23 cellular contexts compared by ENCODE assay signal in genomic region chr6:35086636-35087360, GRCh38. TPM values are rescaled to one million over a fixed set of nuclear protein-coding genes. Genes with fewer than 3 reads are reported as not detected.
DNase-seq lines count a peak whose midpoint lies in the region; ATAC-seq and TF ChIP-seq lines count a peak whose summit lies in the region.
"Had no signal": no experiment of that assay in that cellular context is flagged by ENCODE, and none has a peak within 500 bp of the region (broad histone marks: within the 10 kb centered on the region; RNA-seq: fewer than 3 reads in every experiment).

No MANE protein-coding gene starts in this region.

- H3K27me3 Mint-ChIP-seq in activated CD4-positive, alpha-beta T cell treated with anti-CD3 and anti-CD28 coated beads, Interleukin-2, amount 10 ng/mL, durations not matched to agents 7 days and 5 days = no peaks in the 10 kb centered on the region
- H3K27me3 Mint-ChIP-seq in activated CD4-positive, alpha-beta T cell treated with anti-CD3 and anti-CD28 coated beads for 36 hours = no peaks in the 10 kb centered on the region

- H3K9me3 ChIP-seq in ascending aorta (no peaks in the 10 kb centered on the region), mucosa of descending colon (no peaks in the 10 kb centered on the region), thoracic aorta (no peaks in the 10 kb centered on the region)
- H3K9me3 ChIP-seq: BLaER1, colonic mucosa, neutrophil, tibial nerve had no signal

- H3K27ac Mint-ChIP-seq in activated CD4-positive, alpha-beta T cell treated with anti-CD3 and anti-CD28 coated beads, Interleukin-2, amount 10 ng/mL, durations not matched to agents 7 days and 5 days = no peak overlapping the region
- H3K27ac Mint-ChIP-seq in activated CD4-positive, alpha-beta T cell treated with anti-CD3 and anti-CD28 coated beads for 36 hours = no peak overlapping the region

- no peaks in the 10 kb centered on the region for H3K27me3 ChIP-seq in ascending aorta
- no peaks in the 10 kb centered on the region for H3K27me3 ChIP-seq in thoracic aorta (replicated peaks; ENCODE audit: insufficient read depth)
- H3K27me3 ChIP-seq: BLaER1, colonic mucosa, neutrophil, tibial nerve had no signal

- ATAC-seq in activated CD4-positive, alpha-beta T cell treated with anti-CD3 and anti-CD28 coated beads for 36 hours = no peak
- ATAC-seq in mucosa of descending colon (no peak), thoracic aorta (ENCODE audit: insufficient number of reproducible peaks, low FRiP score, low read depth) (no peak), GM21381 (IDR thresholded peaks at IDR 0.05; ENCODE audit: unreplicated experiment) (no peak)
- ATAC-seq in stimulated activated naive CD8-positive, alpha-beta T cell treated with anti-CD3 and anti-CD28 coated beads, Interleukin-15, Interleukin-2, amounts not matched to agents 100 U/mL and 50 U/mL, for 24 hours = no peak
- ATAC-seq: activated naive CD4-positive, alpha-beta T cell treated with anti-CD3 and anti-CD28 coated beads, Interleukin-2, amount 50 U/mL, for 72 hours; activated T-cell treated with anti-CD3 and anti-CD28 coated beads, Interleukin-2, amount 50 U/mL, for 4 hours had no signal

- DNase-seq in activated CD4-positive, alpha-beta T cell treated with anti-CD3 and anti-CD28 coated beads, Interleukin-2, amount 10 ng/mL, durations not matched to agents 7 days and 5 days = peak; percentile 2
- DNase-seq in activated CD4-positive, alpha-beta T cell treated with anti-CD3 and anti-CD28 coated beads for 36 hours = no peak
- no peak for DNase-seq in ascending aorta (ENCODE audit: low spot score in 2 of 2)
- DNase-seq in mucosa of descending colon = peak in 2 of 3 donors; percentile 9 to 20
- no peak for DNase-seq in thoracic aorta (ENCODE audit: low spot score)
- no peak for DNase-seq in stimulated activated naive CD8-positive, alpha-beta T cell treated with anti-CD3 and anti-CD28 coated beads, Interleukin-15, Interleukin-2, amounts not matched to agents 100 U/mL and 50 U/mL, for 24 hours
- no peak for DNase-seq in foreskin melanocyte
- DNase-seq: activated CD4-positive, alpha-beta T cell treated with anti-CD3 and anti-CD28 coated beads, Interleukin-2, amount 50 U/mL, for 4 hours; activated T-cell treated with anti-CD3 and anti-CD28 coated beads, Interleukin-2, amount 50 U/mL, for 4 hours; colonic mucosa; HCEC 1CT; hypothalamus; left cardiac atrium; midbrain; NCI-H526; retina had no signal

- POLR2A ChIA-PET in activated CD4-positive, alpha-beta T cell treated with anti-CD3 and anti-CD28 coated beads, Interleukin-2, amount 10 ng/mL, durations not matched to agents 7 days and 5 days (lab: Charles Lee) = no interaction called here
- POLR2A ChIA-PET in activated CD4-positive, alpha-beta T cell treated with anti-CD3 and anti-CD28 coated beads for 36 hours (lab: Charles Lee) = no interaction called here

- no peaks in the 10 kb centered on the region for H3K4me1 Mint-ChIP-seq in activated CD4-positive, alpha-beta T cell treated with anti-CD3 and anti-CD28 coated beads, Interleukin-2, amount 10 ng/mL, durations not matched to agents 7 days and 5 days
- H3K4me1 Mint-ChIP-seq in activated CD4-positive, alpha-beta T cell treated with anti-CD3 and anti-CD28 coated beads for 36 hours = no peaks in the 10 kb centered on the region

- CTCF ChIA-PET in activated CD4-positive, alpha-beta T cell treated with anti-CD3 and anti-CD28 coated beads, Interleukin-2, amount 10 ng/mL, durations not matched to agents 7 days and 5 days (lab: Charles Lee) = interaction anchor here (0.6 to 1.5 kb wide), 2 partner anchors 15 to 804 kb away, joined by 3 to 4 read pairs; no protein-coding TSS in a partner anchor
- CTCF ChIA-PET in activated CD4-positive, alpha-beta T cell treated with anti-CD3 and anti-CD28 coated beads for 36 hours (lab: Charles Lee) = no interaction called here

- H3K36me3 ChIP-seq in ascending aorta = peaks cover 71 to 77% of the 10 kb centered on the region in 2 donors
- no peaks in the 10 kb centered on the region for H3K36me3 ChIP-seq in mucosa of descending colon (ENCODE audit: low read depth)
- peaks cover 67% of the 10 kb centered on the region for H3K36me3 ChIP-seq in thoracic aorta

- H3K4me1 ChIP-seq in ascending aorta (peaks cover 25 to 43% of the 10 kb centered on the region in 2 donors), mucosa of descending colon (ENCODE audit: low read depth) (no peaks in the 10 kb centered on the region), thoracic aorta (ENCODE audit: control insufficient read depth in 1 of 2, low read depth in 2 of 2) (peaks cover 29 to 58% of the 10 kb centered on the region in 2 donors)
- H3K4me1 ChIP-seq: colonic mucosa had no signal

- no peaks in the 10 kb centered on the region for H3K36me3 Mint-ChIP-seq in activated CD4-positive, alpha-beta T cell treated with anti-CD3 and anti-CD28 coated beads, Interleukin-2, amount 10 ng/mL, durations not matched to agents 7 days and 5 days (ENCODE audit: low read depth)
- H3K36me3 Mint-ChIP-seq in activated CD4-positive, alpha-beta T cell treated with anti-CD3 and anti-CD28 coated beads for 36 hours (ENCODE audit: low read depth) = peaks cover 6% of the 10 kb centered on the region

- no peak for TF ChIP-seq CTCF in ascending aorta (IDR thresholded peaks at IDR 0.05)
- TF ChIP-seq CTCF in mucosa of descending colon (IDR thresholded peaks at IDR 0.05) = no peak
- TF ChIP-seq CTCF in thoracic aorta (IDR thresholded peaks at IDR 0.05) = no peak

- H3K9me3 Mint-ChIP-seq in activated CD4-positive, alpha-beta T cell treated with anti-CD3 and anti-CD28 coated beads, Interleukin-2, amount 10 ng/mL, durations not matched to agents 7 days and 5 days = no peaks in the 10 kb centered on the region
- no peaks in the 10 kb centered on the region for H3K9me3 Mint-ChIP-seq in activated CD4-positive, alpha-beta T cell treated with anti-CD3 and anti-CD28 coated beads for 36 hours (ENCODE audit: low read depth)
- H3K9me3 Mint-ChIP-seq: activated naive CD4-positive, alpha-beta T cell treated with anti-CD3 and anti-CD28 coated beads, Interleukin-2, amount 50 U/mL, for 72 hours; activated T-cell treated with anti-CD3 and anti-CD28 coated beads, Interleukin-2, amount 50 U/mL, for 4 hours had no signal

- intact Hi-C loops in activated CD4-positive, alpha-beta T cell treated with anti-CD3 and anti-CD28 coated beads for 36 hours (cut with DNase I, micrococcal nuclease) = no loop called here
- intact Hi-C loops in ascending aorta (cut with DNase I) = loop anchor here (5.0 kb wide), 1 partner anchor 99 kb away; no protein-coding TSS in a partner anchor
- intact Hi-C loops in mucosa of descending colon (cut with DNase I, micrococcal nuclease) = no loop called here

- H3K27ac ChIP-seq in ascending aorta (peak overlapping the region; percentile 74 to 78), thoracic aorta (peak overlapping the region; percentile 79 to 85)
- H3K27ac ChIP-seq: colonic mucosa, neutrophil had no signal

- no peak overlapping the region for H3K4me3 Mint-ChIP-seq in activated CD4-positive, alpha-beta T cell treated with anti-CD3 and anti-CD28 coated beads, Interleukin-2, amount 10 ng/mL, durations not matched to agents 7 days and 5 days
- H3K4me3 Mint-ChIP-seq in activated CD4-positive, alpha-beta T cell treated with anti-CD3 and anti-CD28 coated beads for 36 hours = no peak overlapping the region
- H3K4me3 Mint-ChIP-seq: activated T-cell treated with anti-CD3 and anti-CD28 coated beads, Interleukin-2, amount 50 U/mL, for 4 hours had no signal

- no peak overlapping the region for H3K4me3 ChIP-seq in ascending aorta
- H3K4me3 ChIP-seq in mucosa of descending colon = no peak overlapping the region
- H3K4me3 ChIP-seq in thoracic aorta = no peak overlapping the region
- H3K4me3 ChIP-seq: BLaER1, colonic mucosa, tibial nerve had no signal

RNA-seq across cellular contexts. Expression of gene TCP11, which starts 54.3 kb away (rescaled TPM):
- not detected for total RNA-seq in activated CD4-positive, alpha-beta T cell treated with anti-CD3 and anti-CD28 coated beads, Interleukin-2, amount 10 ng/mL, durations not matched to agents 7 days and 5 days
- total RNA-seq in activated CD4-positive, alpha-beta T cell treated with anti-CD3 and anti-CD28 coated beads for 36 hours = not detected
- total RNA-seq in ascending aorta (0.43 TPM), mucosa of descending colon (not detected), thoracic aorta (not detected)
- total RNA-seq: activated naive CD4-positive, alpha-beta T cell treated with anti-CD3 and anti-CD28 coated beads, Interleukin-2, amount 50 U/mL, for 72 hours; activated T-cell treated with anti-CD3 and anti-CD28 coated beads, Interleukin-2, amount 50 U/mL, for 4 hours; colonic mucosa; endothelial cell of umbilical vein; fibroblast of villous mesenchyme; left cardiac atrium had no signal

Comparison
In these comparisons a context has a peak if more than half of its experiments do, and no peak if none do; other contexts are left out.
1. DNase-seq: peak in activated CD4-positive, alpha-beta T cell treated with anti-CD3 and anti-CD28 coated beads, Interleukin-2, amount 10 ng/mL, durations not matched to agents 7 days and 5 days (single experiment) and mucosa of descending colon (2 of 3); none in activated CD4-positive, alpha-beta T cell treated with anti-CD3 and anti-CD28 coated beads for 36 hours (single experiment), ascending aorta (0 of 2), thoracic aorta (single experiment), stimulated activated naive CD8-positive, alpha-beta T cell treated with anti-CD3 and anti-CD28 coated beads, Interleukin-15, Interleukin-2, amounts not matched to agents 100 U/mL and 50 U/mL, for 24 hours (single experiment) and foreskin melanocyte (single experiment).